In genomic region chr19:38861368-38861767, GRCh38 we compare ENCODE assay signal across 16 cellular contexts. TPM values are rescaled to one million over a fixed set of nuclear protein-coding genes. Genes with fewer than 3 reads are reported as not detected.
DNase-seq lines count a peak whose midpoint lies in the region; ATAC-seq, FAIRE-seq and TF ChIP-seq lines count a peak whose summit lies in the region.
"Had no signal": no experiment of that assay in that cellular context is flagged by ENCODE, and none has a peak within 500 bp of the region (broad histone marks: within the 10 kb centered on the region; RNA-seq: fewer than 3 reads in every experiment).

No MANE protein-coding gene starts in this region.

- TF ChIP-seq CTCF in left ventricle myocardium inferior (IDR thresholded peaks at IDR 0.05; ENCODE audit: borderline replicate concordance) = no peak

- 97% methylated on average over 3 of the region's 3 CpGs for WGBS in right cardiac atrium

- DNase-seq in left ventricle myocardium inferior (no peak), right cardiac atrium (no peak), NCI-H1105 (lab: John Stamatoyannopoulos, UW) (no peak), COLO829 (ENCODE audit: low spot score) (no peak), NCI-H446 treated with DMSO at 0.1 percent for 48 hours (lab: John Stamatoyannopoulos, UW) (no peak)
- DNase-seq: AML-193; Calu3; CD4-positive, CD25-positive, alpha-beta regulatory T cell; DMS 273 treated with DMSO at 0.1 percent for 48 hours; GOT3; H9 had no signal

- ATAC-seq in right cardiac atrium = no peak
- ATAC-seq in HG02610 (IDR thresholded peaks at IDR 0.05; ENCODE audit: unreplicated experiment) = no peak

- H3K36me3 ChIP-seq in left ventricle myocardium inferior = no peaks in the 10 kb centered on the region
- H3K36me3 ChIP-seq: BLaER1 had no signal

- H3K4me1 ChIP-seq in left ventricle myocardium inferior (peaks cover 30% of the 10 kb centered on the region), right cardiac atrium (ENCODE audit: control insufficient read depth, insufficient read depth, low read length) (peaks cover 1% of the 10 kb centered on the region)

- intact Hi-C loops in left ventricle myocardium inferior (cut with micrococcal nuclease) (no loop called here), right cardiac atrium (cut with DNase I) (no loop called here)

- H3K9me3 ChIP-seq in left ventricle myocardium inferior (replicated peaks) (no peaks in the 10 kb centered on the region), right cardiac atrium (ENCODE audit: control insufficient read depth, low read length) (no peaks in the 10 kb centered on the region)

- FAIRE-seq in TTC549 (lab: Jason Lieb, UNC) (peak; percentile 87), endometrium (lab: Jason Lieb, UNC) (peak; percentile 72)

- H3K27me3 ChIP-seq in left ventricle myocardium inferior (ENCODE audit: low read depth) = no peaks in the 10 kb centered on the region
- no peaks in the 10 kb centered on the region for H3K27me3 ChIP-seq in right cardiac atrium (ENCODE audit: control insufficient read depth, insufficient read depth)
- H3K27me3 ChIP-seq: BLaER1 had no signal

- H3K27ac ChIP-seq in left ventricle myocardium inferior (replicated peaks) (peak overlapping the region; percentile 83), right cardiac atrium (ENCODE audit: low read length) (no peak overlapping the region)

- H3K4me3 ChIP-seq in left ventricle myocardium inferior (no peak overlapping the region), right cardiac atrium (ENCODE audit: low read length) (no peak overlapping the region)
- H3K4me3 ChIP-seq: GM12878 had no signal

RNA-seq across cellular contexts. Expression of gene HNRNPL, which starts 11.6 kb away (rescaled TPM):
- total RNA-seq in left ventricle myocardium inferior = 140 TPM
- total RNA-seq in right cardiac atrium = 100 to 1,000 TPM; 146 to 206 (median 178) TPM
- 131 TPM for polyA plus RNA-seq in right cardiac atrium

RNA-seq across cellular contexts. Expression of gene RINL, which starts 16.7 kb away (rescaled TPM):
- 3.7 TPM for total RNA-seq in left ventricle myocardium inferior
- 1 to 10 TPM; 3.1 to 4.6 (median 3.5) TPM for total RNA-seq in right cardiac atrium
- polyA plus RNA-seq in right cardiac atrium = 7.2 TPM

RNA-seq across cellular contexts. Expression of gene ECH1, which starts 29.8 kb away (rescaled TPM):
- total RNA-seq in left ventricle myocardium inferior = 947 TPM
- total RNA-seq in right cardiac atrium = 100 to 1,000 TPM; 403 to 585 (median 523) TPM
- 1,015 TPM for polyA plus RNA-seq in right cardiac atrium

RNA-seq across cellular contexts. Expression of gene SIRT2, which starts 38.0 kb away (rescaled TPM):
- total RNA-seq in left ventricle myocardium inferior (99.0 TPM), right cardiac atrium (10 to 100 TPM; 57.6 to 75.9 (median 60.3) TPM)
- polyA plus RNA-seq in right cardiac atrium = 96.5 TPM

RNA-seq across cellular contexts. Expression of gene NFKBIB, which starts 38.4 kb away (rescaled TPM):
- 18.4 TPM for total RNA-seq in left ventricle myocardium inferior
- total RNA-seq in right cardiac atrium = 10 to 100 TPM; 16.0 to 20.6 (median 18.6) TPM
- 28.9 TPM for polyA plus RNA-seq in right cardiac atrium
